ENCODE assay signal across 1 cellular context in genomic region chr1:32725595-32725942, GRCh38.
TF ChIP-seq lines count a peak whose summit lies in the region.

No MANE protein-coding gene starts in this region.

TF ChIP-seq in K562, 482 proteins besides CTCF, POLR2A, EP300 and RAD21 (continues in another document):
- TF ChIP-seq MYC (IDR thresholded peaks at IDR 0.05; ENCODE audit: low read depth, low read length) (no peak), MYC (CRISPR knock-in tag; IDR thresholded peaks at IDR 0.05; ENCODE audit: borderline replicate concordance, low read depth) (no peak), SETDB1 (IDR thresholded peaks at IDR 0.05; ENCODE audit: low read length) (no peak), GATAD2A (IDR thresholded peaks at IDR 0.05) (no peak), DNMT1 (IDR thresholded peaks at IDR 0.05) (0 out of 2 replicates have a peak, but pooled peaks have one; percentile 57), TFAM (CRISPR knock-in tag; conservative IDR thresholded peaks at IDR 0.05) (no peak), EHMT2 (IDR thresholded peaks at IDR 0.05) (0 out of 2 replicates have a peak, but pooled peaks have one; percentile 29), AFF1 (IDR thresholded peaks at IDR 0.05; ENCODE audit: low read depth in 1 of 2, partially characterized antibody in 2 of 2) (peak in 1 of 2 experiments; percentile 23), BACH1 (tag; IDR thresholded peaks at IDR 0.05) (no peak), E4F1 (CRISPR knock-in tag; IDR thresholded peaks at IDR 0.05; ENCODE audit: borderline replicate concordance) (no peak), HDGF (IDR thresholded peaks at IDR 0.05) (peak; percentile 93; the same call in 1 of the 2 replicates), POLR3A (IDR thresholded peaks at IDR 0.05; ENCODE audit: borderline replicate concordance, extremely low read depth, insufficient read depth, insufficient read length) (no peak), ZNF282 (CRISPR knock-in tag; IDR thresholded peaks at IDR 0.05) (no peak), SMARCA5 (IDR thresholded peaks at IDR 0.05) (peak; percentile 44; the same call in 1 of the 2 replicates), HMBOX1 (IDR thresholded peaks at IDR 0.05) (0 out of 2 replicates have a peak, but pooled peaks have one; percentile 11), NR2C2 (CRISPR knock-in tag; IDR thresholded peaks at IDR 0.05) (no peak), NR2C2 (tag; IDR thresholded peaks at IDR 0.05) (no peak), ZBTB7A (IDR thresholded peaks at IDR 0.05; ENCODE audit: borderline replicate concordance, control insufficient read depth, low read depth, low read length) (no peak), AFF4 (CRISPR knock-in tag; IDR thresholded peaks at IDR 0.05) (no peak), ZNF717 (CRISPR knock-in tag; IDR thresholded peaks at IDR 0.05) (no peak), ARHGAP35 (IDR thresholded peaks at IDR 0.05; ENCODE audit: partially characterized antibody) (peak; percentile 66), PKNOX1 (IDR thresholded peaks at IDR 0.05) (no peak), LEF1 (IDR thresholded peaks at IDR 0.05) (no peak), MCM7 (IDR thresholded peaks at IDR 0.05) (peak in 1 of 2 experiments; percentile 5; a peak in 1 of 4 replicates), TRIM25 (IDR thresholded peaks at IDR 0.05; ENCODE audit: borderline replicate concordance) (peak; percentile 93), ZNF512 (tag; IDR thresholded peaks at IDR 0.05) (0 out of 2 replicates have a peak, but pooled peaks have one; percentile 19), MLLT1 (IDR thresholded peaks at IDR 0.05) (0 out of 4 replicates have a peak, but pooled peaks of 1 of the 2 experiments have one; percentile 66), TRIM24 (IDR thresholded peaks at IDR 0.05) (no peak), CSDE1 (IDR thresholded peaks at IDR 0.05) (peak in 1 of 2 experiments; percentile 15; a peak in 1 of 4 replicates), CEBPG (CRISPR knock-in tag; IDR thresholded peaks at IDR 0.05) (no peak; the same call in 1 of the 2 replicates), CEBPG (tag; conservative IDR thresholded peaks at IDR 0.05 in 1 of 2, IDR thresholded peaks at IDR 0.05 in 1 of 2) (peak in 1 of 2 experiments; percentile 45; a peak in 1 of 4 replicates), ZNF174 (CRISPR knock-in tag; IDR thresholded peaks at IDR 0.05) (no peak), REST (CRISPR knock-in tag; IDR thresholded peaks at IDR 0.05; ENCODE audit: low read depth) (0 out of 2 replicates have a peak, but pooled peaks have one; percentile 2), RBM14 (IDR thresholded peaks at IDR 0.05; ENCODE audit: borderline replicate concordance, insufficient read depth, low read depth, low read length) (no peak), CEBPB (tag; IDR thresholded peaks at IDR 0.05) (peak; percentile 61)
